Comparison of ENCODE assay signal across 1 cellular context in the genomic region with DNA sequence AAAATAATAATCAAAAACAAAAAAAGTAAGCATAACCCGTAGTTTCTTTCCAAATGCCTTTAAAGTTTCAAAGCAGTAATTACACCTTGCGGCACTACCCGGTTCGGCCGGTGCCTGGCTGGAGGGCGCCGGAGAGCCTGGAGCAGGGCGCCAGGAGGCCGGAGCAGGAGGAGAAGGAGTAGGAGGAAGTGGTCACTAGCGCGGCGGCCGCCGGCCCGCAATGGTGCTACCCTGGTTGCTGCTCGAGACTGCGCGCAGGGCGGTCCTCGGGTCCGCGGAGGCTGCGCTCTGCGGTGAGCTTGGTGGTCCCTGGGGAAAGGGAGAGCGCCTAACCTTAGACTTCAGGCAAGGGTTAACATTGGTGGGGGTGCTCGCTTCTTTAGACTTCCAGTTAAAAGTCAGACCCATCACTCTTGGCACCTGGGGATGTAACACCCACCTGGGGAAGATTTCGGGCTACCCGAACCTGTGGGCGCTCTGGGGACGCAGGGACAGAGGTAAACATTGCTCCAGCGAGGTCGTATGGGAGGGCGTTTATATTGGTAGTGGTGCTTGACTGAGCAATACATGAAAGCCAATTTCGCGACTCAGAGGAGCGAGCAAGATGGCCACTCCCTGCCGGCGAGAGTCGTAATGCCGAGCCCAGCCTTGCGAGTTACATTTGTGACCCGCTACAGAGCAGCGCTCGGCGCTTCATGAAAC.
TF ChIP-seq lines count a peak whose summit lies in the region.

No MANE protein-coding gene starts in this region.

TF ChIP-seq in HepG2, 621 proteins besides CTCF, POLR2A, EP300 and RAD21 (continued from another document and continues in another):
- TF ChIP-seq, protein P1, sequence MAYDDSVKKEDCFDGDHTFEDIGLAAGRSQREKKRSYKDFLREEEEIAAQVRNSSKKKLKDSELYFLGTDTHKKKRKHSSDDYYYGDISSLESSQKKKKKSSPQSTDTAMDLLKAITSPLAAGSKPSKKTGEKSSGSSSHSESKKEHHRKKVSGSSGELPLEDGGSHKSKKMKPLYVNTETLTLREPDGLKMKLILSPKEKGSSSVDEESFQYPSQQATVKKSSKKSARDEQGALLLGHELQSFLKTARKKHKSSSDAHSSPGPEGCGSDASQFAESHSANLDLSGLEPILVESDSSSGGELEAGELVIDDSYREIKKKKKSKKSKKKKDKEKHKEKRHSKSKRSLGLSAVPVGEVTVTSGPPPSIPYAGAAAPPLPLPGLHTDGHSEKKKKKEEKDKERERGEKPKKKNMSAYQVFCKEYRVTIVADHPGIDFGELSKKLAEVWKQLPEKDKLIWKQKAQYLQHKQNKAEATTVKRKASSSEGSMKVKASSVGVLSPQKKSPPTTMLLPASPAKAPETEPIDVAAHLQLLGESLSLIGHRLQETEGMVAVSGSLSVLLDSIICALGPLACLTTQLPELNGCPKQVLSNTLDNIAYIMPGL (CRISPR knock-in tag; IDR thresholded peaks at IDR 0.05; ENCODE audit: borderline replicate concordance in 1 of 2, low read depth in 1 of 2): peak; percentile 95 to 96
- TF ChIP-seq PRPF4 (IDR thresholded peaks at IDR 0.05; ENCODE audit: low read depth, low read length, poor library complexity, severe bottlenecking) (no peak), FOSL2 (CRISPR knock-in tag; IDR thresholded peaks at IDR 0.05) (peak; percentile 16; the same call in 1 of the 2 replicates), ZKSCAN8 (CRISPR knock-in tag; IDR thresholded peaks at IDR 0.05; ENCODE audit: borderline replicate concordance) (no peak), ZSCAN25 (CRISPR knock-in tag; IDR thresholded peaks at IDR 0.05) (peak; percentile 25; the same call in 1 of the 2 replicates), GABPB1 (CRISPR knock-in tag; IDR thresholded peaks at IDR 0.05) (peak; percentile 88), AHR (CRISPR knock-in tag; IDR thresholded peaks at IDR 0.05) (0 out of 2 replicates have a peak, but pooled peaks have one; percentile 68), NR2F2 (IDR thresholded peaks at IDR 0.05; ENCODE audit: borderline replicate concordance, low read depth) (no peak), GLI4 (CRISPR knock-in tag; IDR thresholded peaks at IDR 0.05; ENCODE audit: borderline replicate concordance) (no peak; the same call in 1 of the 2 replicates), ZNF775 (CRISPR knock-in tag; IDR thresholded peaks at IDR 0.05; ENCODE audit: borderline replicate concordance) (no peak), ZNF530 (CRISPR knock-in tag; IDR thresholded peaks at IDR 0.05; ENCODE audit: low read depth) (no peak), ZNF367 (CRISPR knock-in tag; IDR thresholded peaks at IDR 0.05; ENCODE audit: borderline replicate concordance) (0 out of 2 replicates have a peak, but pooled peaks have one; percentile 26), DNMT3B (CRISPR knock-in tag; conservative IDR thresholded peaks at IDR 0.05) (no peak), ZZZ3 (CRISPR knock-in tag; IDR thresholded peaks at IDR 0.05; ENCODE audit: borderline replicate concordance) (no peak), ZNF296 (CRISPR knock-in tag; conservative IDR thresholded peaks at IDR 0.05) (no peak)
- TF ChIP-seq, protein P2, sequence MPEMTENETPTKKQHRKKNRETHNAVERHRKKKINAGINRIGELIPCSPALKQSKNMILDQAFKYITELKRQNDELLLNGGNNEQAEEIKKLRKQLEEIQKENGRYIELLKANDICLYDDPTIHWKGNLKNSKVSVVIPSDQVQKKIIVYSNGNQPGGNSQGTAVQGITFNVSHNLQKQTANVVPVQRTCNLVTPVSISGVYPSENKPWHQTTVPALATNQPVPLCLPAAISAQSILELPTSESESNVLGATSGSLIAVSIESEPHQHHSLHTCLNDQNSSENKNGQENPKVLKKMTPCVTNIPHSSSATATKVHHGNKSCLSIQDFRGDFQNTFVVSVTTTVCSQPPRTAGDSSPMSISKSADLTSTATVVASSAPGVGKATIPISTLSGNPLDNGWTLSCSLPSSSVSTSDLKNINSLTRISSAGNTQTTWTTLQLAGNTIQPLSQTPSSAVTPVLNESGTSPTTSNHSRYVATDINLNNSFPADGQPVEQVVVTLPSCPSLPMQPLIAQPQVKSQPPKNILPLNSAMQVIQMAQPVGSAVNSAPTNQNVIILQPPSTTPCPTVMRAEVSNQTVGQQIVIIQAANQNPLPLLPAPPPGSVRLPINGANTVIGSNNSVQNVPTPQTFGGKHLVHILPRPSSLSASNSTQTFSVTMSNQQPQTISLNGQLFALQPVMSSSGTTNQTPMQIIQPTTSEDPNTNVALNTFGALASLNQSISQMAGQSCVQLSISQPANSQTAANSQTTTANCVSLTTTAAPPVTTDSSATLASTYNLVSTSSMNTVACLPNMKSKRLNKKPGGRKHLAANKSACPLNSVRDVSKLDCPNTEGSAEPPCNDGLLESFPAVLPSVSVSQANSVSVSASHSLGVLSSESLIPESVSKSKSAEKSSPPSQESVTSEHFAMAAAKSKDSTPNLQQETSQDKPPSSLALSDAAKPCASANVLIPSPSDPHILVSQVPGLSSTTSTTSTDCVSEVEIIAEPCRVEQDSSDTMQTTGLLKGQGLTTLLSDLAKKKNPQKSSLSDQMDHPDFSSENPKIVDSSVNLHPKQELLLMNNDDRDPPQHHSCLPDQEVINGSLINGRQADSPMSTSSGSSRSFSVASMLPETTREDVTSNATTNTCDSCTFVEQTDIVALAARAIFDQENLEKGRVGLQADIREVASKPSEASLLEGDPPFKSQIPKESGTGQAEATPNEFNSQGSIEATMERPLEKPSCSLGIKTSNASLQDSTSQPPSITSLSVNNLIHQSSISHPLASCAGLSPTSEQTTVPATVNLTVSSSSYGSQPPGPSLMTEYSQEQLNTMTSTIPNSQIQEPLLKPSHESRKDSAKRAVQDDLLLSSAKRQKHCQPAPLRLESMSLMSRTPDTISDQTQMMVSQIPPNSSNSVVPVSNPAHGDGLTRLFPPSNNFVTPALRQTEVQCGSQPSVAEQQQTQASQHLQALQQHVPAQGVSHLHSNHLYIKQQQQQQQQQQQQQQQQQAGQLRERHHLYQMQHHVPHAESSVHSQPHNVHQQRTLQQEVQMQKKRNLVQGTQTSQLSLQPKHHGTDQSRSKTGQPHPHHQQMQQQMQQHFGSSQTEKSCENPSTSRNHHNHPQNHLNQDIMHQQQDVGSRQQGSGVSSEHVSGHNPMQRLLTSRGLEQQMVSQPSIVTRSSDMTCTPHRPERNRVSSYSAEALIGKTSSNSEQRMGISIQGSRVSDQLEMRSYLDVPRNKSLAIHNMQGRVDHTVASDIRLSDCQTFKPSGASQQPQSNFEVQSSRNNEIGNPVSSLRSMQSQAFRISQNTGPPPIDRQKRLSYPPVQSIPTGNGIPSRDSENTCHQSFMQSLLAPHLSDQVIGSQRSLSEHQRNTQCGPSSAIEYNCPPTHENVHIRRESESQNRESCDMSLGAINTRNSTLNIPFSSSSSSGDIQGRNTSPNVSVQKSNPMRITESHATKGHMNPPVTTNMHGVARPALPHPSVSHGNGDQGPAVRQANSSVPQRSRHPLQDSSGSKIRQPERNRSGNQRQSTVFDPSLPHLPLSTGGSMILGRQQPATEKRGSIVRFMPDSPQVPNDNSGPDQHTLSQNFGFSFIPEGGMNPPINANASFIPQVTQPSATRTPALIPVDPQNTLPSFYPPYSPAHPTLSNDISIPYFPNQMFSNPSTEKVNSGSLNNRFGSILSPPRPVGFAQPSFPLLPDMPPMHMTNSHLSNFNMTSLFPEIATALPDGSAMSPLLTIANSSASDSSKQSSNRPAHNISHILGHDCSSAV (CRISPR knock-in tag; IDR thresholded peaks at IDR 0.05; ENCODE audit: borderline replicate concordance): no peak
- TF ChIP-seq, protein P3, sequence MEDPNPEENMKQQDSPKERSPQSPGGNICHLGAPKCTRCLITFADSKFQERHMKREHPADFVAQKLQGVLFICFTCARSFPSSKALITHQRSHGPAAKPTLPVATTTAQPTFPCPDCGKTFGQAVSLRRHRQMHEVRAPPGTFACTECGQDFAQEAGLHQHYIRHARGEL (CRISPR knock-in tag; IDR thresholded peaks at IDR 0.05): no peak
- TF ChIP-seq, protein P4, sequence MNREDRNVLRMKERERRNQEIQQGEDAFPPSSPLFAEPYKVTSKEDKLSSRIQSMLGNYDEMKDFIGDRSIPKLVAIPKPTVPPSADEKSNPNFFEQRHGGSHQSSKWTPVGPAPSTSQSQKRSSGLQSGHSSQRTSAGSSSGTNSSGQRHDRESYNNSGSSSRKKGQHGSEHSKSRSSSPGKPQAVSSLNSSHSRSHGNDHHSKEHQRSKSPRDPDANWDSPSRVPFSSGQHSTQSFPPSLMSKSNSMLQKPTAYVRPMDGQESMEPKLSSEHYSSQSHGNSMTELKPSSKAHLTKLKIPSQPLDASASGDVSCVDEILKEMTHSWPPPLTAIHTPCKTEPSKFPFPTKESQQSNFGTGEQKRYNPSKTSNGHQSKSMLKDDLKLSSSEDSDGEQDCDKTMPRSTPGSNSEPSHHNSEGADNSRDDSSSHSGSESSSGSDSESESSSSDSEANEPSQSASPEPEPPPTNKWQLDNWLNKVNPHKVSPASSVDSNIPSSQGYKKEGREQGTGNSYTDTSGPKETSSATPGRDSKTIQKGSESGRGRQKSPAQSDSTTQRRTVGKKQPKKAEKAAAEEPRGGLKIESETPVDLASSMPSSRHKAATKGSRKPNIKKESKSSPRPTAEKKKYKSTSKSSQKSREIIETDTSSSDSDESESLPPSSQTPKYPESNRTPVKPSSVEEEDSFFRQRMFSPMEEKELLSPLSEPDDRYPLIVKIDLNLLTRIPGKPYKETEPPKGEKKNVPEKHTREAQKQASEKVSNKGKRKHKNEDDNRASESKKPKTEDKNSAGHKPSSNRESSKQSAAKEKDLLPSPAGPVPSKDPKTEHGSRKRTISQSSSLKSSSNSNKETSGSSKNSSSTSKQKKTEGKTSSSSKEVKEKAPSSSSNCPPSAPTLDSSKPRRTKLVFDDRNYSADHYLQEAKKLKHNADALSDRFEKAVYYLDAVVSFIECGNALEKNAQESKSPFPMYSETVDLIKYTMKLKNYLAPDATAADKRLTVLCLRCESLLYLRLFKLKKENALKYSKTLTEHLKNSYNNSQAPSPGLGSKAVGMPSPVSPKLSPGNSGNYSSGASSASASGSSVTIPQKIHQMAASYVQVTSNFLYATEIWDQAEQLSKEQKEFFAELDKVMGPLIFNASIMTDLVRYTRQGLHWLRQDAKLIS (CRISPR knock-in tag; IDR thresholded peaks at IDR 0.05): no peak
- TF ChIP-seq, protein P5, sequence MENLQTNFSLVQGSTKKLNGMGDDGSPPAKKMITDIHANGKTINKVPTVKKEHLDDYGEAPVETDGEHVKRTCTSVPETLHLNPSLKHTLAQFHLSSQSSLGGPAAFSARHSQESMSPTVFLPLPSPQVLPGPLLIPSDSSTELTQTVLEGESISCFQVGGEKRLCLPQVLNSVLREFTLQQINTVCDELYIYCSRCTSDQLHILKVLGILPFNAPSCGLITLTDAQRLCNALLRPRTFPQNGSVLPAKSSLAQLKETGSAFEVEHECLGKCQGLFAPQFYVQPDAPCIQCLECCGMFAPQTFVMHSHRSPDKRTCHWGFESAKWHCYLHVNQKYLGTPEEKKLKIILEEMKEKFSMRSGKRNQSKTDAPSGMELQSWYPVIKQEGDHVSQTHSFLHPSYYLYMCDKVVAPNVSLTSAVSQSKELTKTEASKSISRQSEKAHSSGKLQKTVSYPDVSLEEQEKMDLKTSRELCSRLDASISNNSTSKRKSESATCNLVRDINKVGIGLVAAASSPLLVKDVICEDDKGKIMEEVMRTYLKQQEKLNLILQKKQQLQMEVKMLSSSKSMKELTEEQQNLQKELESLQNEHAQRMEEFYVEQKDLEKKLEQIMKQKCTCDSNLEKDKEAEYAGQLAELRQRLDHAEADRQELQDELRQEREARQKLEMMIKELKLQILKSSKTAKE (CRISPR knock-in tag; IDR thresholded peaks at IDR 0.05; ENCODE audit: borderline replicate concordance): no peak
- TF ChIP-seq, protein P6, sequence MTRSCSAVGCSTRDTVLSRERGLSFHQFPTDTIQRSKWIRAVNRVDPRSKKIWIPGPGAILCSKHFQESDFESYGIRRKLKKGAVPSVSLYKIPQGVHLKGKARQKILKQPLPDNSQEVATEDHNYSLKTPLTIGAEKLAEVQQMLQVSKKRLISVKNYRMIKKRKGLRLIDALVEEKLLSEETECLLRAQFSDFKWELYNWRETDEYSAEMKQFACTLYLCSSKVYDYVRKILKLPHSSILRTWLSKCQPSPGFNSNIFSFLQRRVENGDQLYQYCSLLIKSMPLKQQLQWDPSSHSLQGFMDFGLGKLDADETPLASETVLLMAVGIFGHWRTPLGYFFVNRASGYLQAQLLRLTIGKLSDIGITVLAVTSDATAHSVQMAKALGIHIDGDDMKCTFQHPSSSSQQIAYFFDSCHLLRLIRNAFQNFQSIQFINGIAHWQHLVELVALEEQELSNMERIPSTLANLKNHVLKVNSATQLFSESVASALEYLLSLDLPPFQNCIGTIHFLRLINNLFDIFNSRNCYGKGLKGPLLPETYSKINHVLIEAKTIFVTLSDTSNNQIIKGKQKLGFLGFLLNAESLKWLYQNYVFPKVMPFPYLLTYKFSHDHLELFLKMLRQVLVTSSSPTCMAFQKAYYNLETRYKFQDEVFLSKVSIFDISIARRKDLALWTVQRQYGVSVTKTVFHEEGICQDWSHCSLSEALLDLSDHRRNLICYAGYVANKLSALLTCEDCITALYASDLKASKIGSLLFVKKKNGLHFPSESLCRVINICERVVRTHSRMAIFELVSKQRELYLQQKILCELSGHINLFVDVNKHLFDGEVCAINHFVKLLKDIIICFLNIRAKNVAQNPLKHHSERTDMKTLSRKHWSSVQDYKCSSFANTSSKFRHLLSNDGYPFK (CRISPR knock-in tag; IDR thresholded peaks at IDR 0.05; ENCODE audit: borderline replicate concordance): peak; percentile 60; the same call in 1 of the 2 replicates
- TF ChIP-seq, protein P7, sequence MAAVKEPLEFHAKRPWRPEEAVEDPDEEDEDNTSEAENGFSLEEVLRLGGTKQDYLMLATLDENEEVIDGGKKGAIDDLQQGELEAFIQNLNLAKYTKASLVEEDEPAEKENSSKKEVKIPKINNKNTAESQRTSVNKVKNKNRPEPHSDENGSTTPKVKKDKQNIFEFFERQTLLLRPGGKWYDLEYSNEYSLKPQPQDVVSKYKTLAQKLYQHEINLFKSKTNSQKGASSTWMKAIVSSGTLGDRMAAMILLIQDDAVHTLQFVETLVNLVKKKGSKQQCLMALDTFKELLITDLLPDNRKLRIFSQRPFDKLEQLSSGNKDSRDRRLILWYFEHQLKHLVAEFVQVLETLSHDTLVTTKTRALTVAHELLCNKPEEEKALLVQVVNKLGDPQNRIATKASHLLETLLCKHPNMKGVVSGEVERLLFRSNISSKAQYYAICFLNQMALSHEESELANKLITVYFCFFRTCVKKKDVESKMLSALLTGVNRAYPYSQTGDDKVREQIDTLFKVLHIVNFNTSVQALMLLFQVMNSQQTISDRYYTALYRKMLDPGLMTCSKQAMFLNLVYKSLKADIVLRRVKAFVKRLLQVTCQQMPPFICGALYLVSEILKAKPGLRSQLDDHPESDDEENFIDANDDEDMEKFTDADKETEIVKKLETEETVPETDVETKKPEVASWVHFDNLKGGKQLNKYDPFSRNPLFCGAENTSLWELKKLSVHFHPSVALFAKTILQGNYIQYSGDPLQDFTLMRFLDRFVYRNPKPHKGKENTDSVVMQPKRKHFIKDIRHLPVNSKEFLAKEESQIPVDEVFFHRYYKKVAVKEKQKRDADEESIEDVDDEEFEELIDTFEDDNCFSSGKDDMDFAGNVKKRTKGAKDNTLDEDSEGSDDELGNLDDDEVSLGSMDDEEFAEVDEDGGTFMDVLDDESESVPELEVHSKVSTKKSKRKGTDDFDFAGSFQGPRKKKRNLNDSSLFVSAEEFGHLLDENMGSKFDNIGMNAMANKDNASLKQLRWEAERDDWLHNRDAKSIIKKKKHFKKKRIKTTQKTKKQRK (IDR thresholded peaks at IDR 0.05; ENCODE audit: low read length): no peak
- TF ChIP-seq, protein P8, sequence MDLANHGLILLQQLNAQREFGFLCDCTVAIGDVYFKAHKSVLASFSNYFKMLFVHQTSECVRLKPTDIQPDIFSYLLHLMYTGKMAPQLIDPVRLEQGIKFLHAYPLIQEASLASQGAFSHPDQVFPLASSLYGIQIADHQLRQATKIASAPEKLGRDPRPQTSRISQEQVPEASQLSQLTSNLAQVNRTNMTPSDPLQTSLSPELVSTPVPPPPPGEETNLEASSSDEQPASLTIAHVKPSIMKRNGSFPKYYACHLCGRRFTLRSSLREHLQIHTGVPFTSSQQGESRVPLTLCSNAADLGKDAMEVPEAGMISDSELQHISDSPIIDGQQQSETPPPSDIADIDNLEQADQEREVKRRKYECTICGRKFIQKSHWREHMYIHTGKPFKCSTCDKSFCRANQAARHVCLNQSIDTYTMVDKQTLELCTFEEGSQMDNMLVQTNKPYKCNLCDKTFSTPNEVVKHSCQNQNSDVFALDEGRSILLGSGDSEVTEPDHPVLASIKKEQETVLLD (CRISPR knock-in tag; IDR thresholded peaks at IDR 0.05; ENCODE audit: low read depth): no peak
